In genomic region chr11:47466201-47466600, GRCh38 we compare ENCODE assay signal across 9 cellular contexts. TPM values are rescaled to one million over a fixed set of nuclear protein-coding genes. Genes with fewer than 3 reads are reported as not detected.
DNase-seq lines count a peak whose midpoint lies in the region; ATAC-seq and TF ChIP-seq lines count a peak whose summit lies in the region.
"Had no signal": no experiment of that assay in that cellular context is flagged by ENCODE, and none has a peak within 500 bp of the region (broad histone marks: within the 10 kb centered on the region; RNA-seq: fewer than 3 reads in every experiment).

No MANE protein-coding gene starts in this region.

- peak overlapping the region; percentile 53 for H3K27ac ChIP-seq in lower lobe of right lung
- H3K27ac ChIP-seq in suprapubic skin = peak overlapping the region; percentile 63

- H3K4me3 ChIP-seq in lower lobe of right lung (no peak overlapping the region), suprapubic skin (no peak overlapping the region)

- H3K9me3 ChIP-seq in lower lobe of right lung (no peaks in the 10 kb centered on the region), suprapubic skin (no peaks in the 10 kb centered on the region)

- no peak for TF ChIP-seq EP300 in suprapubic skin (IDR thresholded peaks at IDR 0.05)

- H3K4me1 Mint-ChIP-seq in activated CD8-positive, alpha-beta T cell treated with anti-CD3 and anti-CD28 coated beads for 36 hours (ENCODE audit: low read depth) = peaks cover 6% of the 10 kb centered on the region
- peaks cover 2% of the 10 kb centered on the region for H3K4me1 Mint-ChIP-seq in activated CD8-positive, alpha-beta T cell treated with anti-CD3 and anti-CD28 coated beads, Interleukin-2, amount 10 ng/mL, durations not matched to agents 7 days and 5 days (ENCODE audit: low read depth)
- H3K4me1 Mint-ChIP-seq in brain = peaks cover 49% of the 10 kb centered on the region
- peaks cover 4 to 11% (median 6%) of the 10 kb centered on the region in 3 donors for H3K4me1 Mint-ChIP-seq in T-cell

- CTCF ChIA-PET in activated CD8-positive, alpha-beta T cell treated with anti-CD3 and anti-CD28 coated beads for 36 hours (lab: Charles Lee) = no interaction called here
- CTCF ChIA-PET in activated CD8-positive, alpha-beta T cell treated with anti-CD3 and anti-CD28 coated beads, Interleukin-2, amount 10 ng/mL, durations not matched to agents 7 days and 5 days (lab: Charles Lee) = interaction anchor here (1.0 to 1.3 kb wide), 2 partner anchors 12 to 92 kb away, joined by 3 to 4 read pairs; no protein-coding TSS in a partner anchor
- CTCF ChIA-PET in T-cell (lab: Charles Lee) = interaction anchor here in 1 of 2 donors (0.5 to 1.4 kb wide), 2 partner anchors 9 to 12 kb away, joined by 3 to 5 read pairs; no protein-coding TSS in a partner anchor

- H3K9me3 Mint-ChIP-seq in activated CD8-positive, alpha-beta T cell treated with anti-CD3 and anti-CD28 coated beads for 36 hours = no peaks in the 10 kb centered on the region
- H3K9me3 Mint-ChIP-seq in activated CD8-positive, alpha-beta T cell treated with anti-CD3 and anti-CD28 coated beads, Interleukin-2, amount 10 ng/mL, durations not matched to agents 7 days and 5 days (ENCODE audit: insufficient read depth) = no peaks in the 10 kb centered on the region
- no peaks in the 10 kb centered on the region for H3K9me3 Mint-ChIP-seq in brain
- H3K9me3 Mint-ChIP-seq in T-cell = no peaks in the 10 kb centered on the region

- peak overlapping the region; percentile 38 for H3K27ac Mint-ChIP-seq in activated CD8-positive, alpha-beta T cell treated with anti-CD3 and anti-CD28 coated beads for 36 hours
- no peak overlapping the region for H3K27ac Mint-ChIP-seq in activated CD8-positive, alpha-beta T cell treated with anti-CD3 and anti-CD28 coated beads, Interleukin-2, amount 10 ng/mL, durations not matched to agents 7 days and 5 days
- peak overlapping the region; percentile 33 to 98 (median 92) for H3K27ac Mint-ChIP-seq in brain
- no peak overlapping the region for H3K27ac Mint-ChIP-seq in T-cell

- intact Hi-C loops in activated CD8-positive, alpha-beta T cell treated with anti-CD3 and anti-CD28 coated beads for 36 hours (cut with micrococcal nuclease) = no loop called here
- intact Hi-C loops in lower lobe of right lung (cut with DNase I) = no loop called here

- no peak overlapping the region for H3K4me3 Mint-ChIP-seq in activated CD8-positive, alpha-beta T cell treated with anti-CD3 and anti-CD28 coated beads for 36 hours
- H3K4me3 Mint-ChIP-seq in activated CD8-positive, alpha-beta T cell treated with anti-CD3 and anti-CD28 coated beads, Interleukin-2, amount 10 ng/mL, durations not matched to agents 7 days and 5 days = no peak overlapping the region
- H3K4me3 Mint-ChIP-seq in brain = peak overlapping the region in 1 of 5 experiments; percentile 71
- no peak overlapping the region for H3K4me3 Mint-ChIP-seq in T-cell

- H3K36me3 ChIP-seq in lower lobe of right lung (peaks cover 61% of the 10 kb centered on the region), suprapubic skin (peaks cover 46% of the 10 kb centered on the region)

- ATAC-seq in activated CD8-positive, alpha-beta T cell treated with anti-CD3 and anti-CD28 coated beads for 36 hours = no peak
- no peak for ATAC-seq in activated CD8-positive, alpha-beta T cell treated with anti-CD3 and anti-CD28 coated beads, Interleukin-2, amount 10 ng/mL, durations not matched to agents 7 days and 5 days
- ATAC-seq in lower lobe of right lung (no peak), T-cell (replicated peaks in 1 of 4) (no peak), GM21423 (IDR thresholded peaks at IDR 0.05; ENCODE audit: unreplicated experiment) (no peak)

- peaks cover 21% of the 10 kb centered on the region for H3K4me1 ChIP-seq in lower lobe of right lung
- peaks cover 33% of the 10 kb centered on the region for H3K4me1 ChIP-seq in suprapubic skin

- no peaks in the 10 kb centered on the region for H3K27me3 Mint-ChIP-seq in activated CD8-positive, alpha-beta T cell treated with anti-CD3 and anti-CD28 coated beads for 36 hours
- no peaks in the 10 kb centered on the region for H3K27me3 Mint-ChIP-seq in activated CD8-positive, alpha-beta T cell treated with anti-CD3 and anti-CD28 coated beads, Interleukin-2, amount 10 ng/mL, durations not matched to agents 7 days and 5 days (ENCODE audit: low read depth)
- H3K27me3 Mint-ChIP-seq in brain (peaks cover 3% of the 10 kb centered on the region), T-cell (no peaks in the 10 kb centered on the region)

- H3K36me3 Mint-ChIP-seq in activated CD8-positive, alpha-beta T cell treated with anti-CD3 and anti-CD28 coated beads for 36 hours (ENCODE audit: low read depth) = peaks cover 35% of the 10 kb centered on the region
- peaks cover 41% of the 10 kb centered on the region for H3K36me3 Mint-ChIP-seq in activated CD8-positive, alpha-beta T cell treated with anti-CD3 and anti-CD28 coated beads, Interleukin-2, amount 10 ng/mL, durations not matched to agents 7 days and 5 days (ENCODE audit: low read depth)
- H3K36me3 Mint-ChIP-seq in brain (peaks cover 40% of the 10 kb centered on the region), T-cell (peaks cover 34% of the 10 kb centered on the region)

- POLR2A ChIA-PET in activated CD8-positive, alpha-beta T cell treated with anti-CD3 and anti-CD28 coated beads for 36 hours (lab: Charles Lee) = interaction anchor here (0.7 kb wide), 2 partner anchors 204 to 219 kb away, joined by 3 read pairs; no protein-coding TSS in a partner anchor
- POLR2A ChIA-PET in activated CD8-positive, alpha-beta T cell treated with anti-CD3 and anti-CD28 coated beads, Interleukin-2, amount 10 ng/mL, durations not matched to agents 7 days and 5 days (lab: Charles Lee) = interaction anchor here (0.7 kb wide), 1 partner anchor 12 kb away, joined by 3 read pairs; no protein-coding TSS in a partner anchor
- POLR2A ChIA-PET in T-cell (lab: Charles Lee) = no interaction called here

- TF ChIP-seq POLR2A in suprapubic skin (IDR thresholded peaks at IDR 0.05) = no peak

- DNase-seq in activated CD8-positive, alpha-beta T cell treated with anti-CD3 and anti-CD28 coated beads for 36 hours = no peak
- DNase-seq in activated CD8-positive, alpha-beta T cell treated with anti-CD3 and anti-CD28 coated beads, Interleukin-2, amount 10 ng/mL, durations not matched to agents 7 days and 5 days = no peak
- no peak for DNase-seq in lower lobe of right lung
- DNase-seq in suprapubic skin (ENCODE audit: low spot score in 2 of 2) = no peak
- no peak for DNase-seq in NCI-H510A treated with DMSO at 0.1 percent for 48 hours (lab: John Stamatoyannopoulos, UW)
- DNase-seq in T-cell = no peak
- DNase-seq: NCI-H187 treated with DMSO at 0.1 percent for 48 hours had no signal

- 56% methylated on average over 5 of the region's 5 CpGs for WGBS in suprapubic skin

- no peak for TF ChIP-seq CTCF in activated CD8-positive, alpha-beta T cell treated with anti-CD3 and anti-CD28 coated beads for 36 hours (IDR thresholded peaks at IDR 0.05)
- TF ChIP-seq CTCF in brain (conservative IDR thresholded peaks at IDR 0.05) (no peak), lower lobe of right lung (IDR thresholded peaks at IDR 0.05) (no peak), suprapubic skin (IDR thresholded peaks at IDR 0.05) (no peak)

- H3K27me3 ChIP-seq in lower lobe of right lung (ENCODE audit: low read depth) = no peaks in the 10 kb centered on the region
- H3K27me3 ChIP-seq in suprapubic skin = no peaks in the 10 kb centered on the region

RNA-seq across cellular contexts. Expression of gene RAPSN, which starts 17.3 kb away (rescaled TPM):
- under 1 TPM; 0.36 to 0.81 TPM for total RNA-seq in activated CD8-positive, alpha-beta T cell treated with anti-CD3 and anti-CD28 coated beads for 36 hours
- 1 to 10 TPM in 1 of 2 experiments, under 1 TPM in 1; 0.45 to 1.2 TPM for total RNA-seq in activated CD8-positive, alpha-beta T cell treated with anti-CD3 and anti-CD28 coated beads, Interleukin-2, amount 10 ng/mL, durations not matched to agents 7 days and 5 days
- 0.24 TPM for polyA plus RNA-seq in brain (ENCODE audit: insufficient read depth, low read depth, low replicate concordance)
- 1.2 TPM for total RNA-seq in lower lobe of right lung
- 1 to 10 TPM in 2 of 4 donors, under 1 TPM in 1, not detected in 1; 0.59 to 4.6 (median 1.0) TPM for total RNA-seq in suprapubic skin
- total RNA-seq in T-cell = 1 to 10 TPM; 1.1 to 3.4 (median 1.4) TPM

RNA-seq across cellular contexts. Expression of gene PSMC3, which starts 40.0 kb away (rescaled TPM):
- total RNA-seq in activated CD8-positive, alpha-beta T cell treated with anti-CD3 and anti-CD28 coated beads for 36 hours = 100 to 1,000 TPM; 137 to 140 TPM
- 100 to 1,000 TPM; 179 TPM for total RNA-seq in activated CD8-positive, alpha-beta T cell treated with anti-CD3 and anti-CD28 coated beads, Interleukin-2, amount 10 ng/mL, durations not matched to agents 7 days and 5 days
- 196 TPM for polyA plus RNA-seq in brain (ENCODE audit: insufficient read depth, low read depth, low replicate concordance)
- total RNA-seq in lower lobe of right lung = 77.1 TPM
- 100 to 1,000 TPM in 3 of 4 donors, 10 to 100 TPM in 1; 52.5 to 124 (median 103) TPM for total RNA-seq in suprapubic skin
- total RNA-seq in T-cell = 10 to 100 TPM; 48.6 to 64.4 (median 55.0) TPM

RNA-seq across cellular contexts. Expression of gene SLC39A13, which starts 57.8 kb away (rescaled TPM):
- total RNA-seq in activated CD8-positive, alpha-beta T cell treated with anti-CD3 and anti-CD28 coated beads for 36 hours = 10 to 100 TPM; 10.0 to 10.5 TPM
- total RNA-seq in activated CD8-positive, alpha-beta T cell treated with anti-CD3 and anti-CD28 coated beads, Interleukin-2, amount 10 ng/mL, durations not matched to agents 7 days and 5 days = 10 to 100 TPM; 19.2 to 20.0 TPM
- polyA plus RNA-seq in brain (ENCODE audit: insufficient read depth, low read depth, low replicate concordance) = 23.0 TPM
- total RNA-seq in lower lobe of right lung (48.0 TPM), suprapubic skin (10 to 100 TPM; 45.5 to 53.8 (median 52.3) TPM), T-cell (10 to 100 TPM; 45.6 to 67.0 (median 65.2) TPM)

Comparison
In these comparisons a context has a peak if more than half of its experiments do, and no peak if none do; other contexts are left out.
1. H3K27ac Mint-ChIP-seq: peak in activated CD8-positive, alpha-beta T cell treated with anti-CD3 and anti-CD28 coated beads for 36 hours (single experiment) and brain (5 of 5); none in activated CD8-positive, alpha-beta T cell treated with anti-CD3 and anti-CD28 coated beads, Interleukin-2, amount 10 ng/mL, durations not matched to agents 7 days and 5 days (single experiment) and T-cell (0 of 2).
2. POLR2A ChIA-PET loops: an anchor here in activated CD8-positive, alpha-beta T cell treated with anti-CD3 and anti-CD28 coated beads for 36 hours (0.7 kb wide) and activated CD8-positive, alpha-beta T cell treated with anti-CD3 and anti-CD28 coated beads, Interleukin-2, amount 10 ng/mL, durations not matched to agents 7 days and 5 days (0.7 kb wide); none called in T-cell.